ENCODE assay signal across 1 cellular context in genomic region chr11:11207428-11207827, GRCh38.
TF ChIP-seq lines count a peak whose summit lies in the region.

No MANE protein-coding gene starts in this region.

TF ChIP-seq in HCT116, 20 proteins besides CTCF, POLR2A, EP300 and RAD21 (continued from another document):
- no peak for TF ChIP-seq SRF (IDR thresholded peaks at IDR 0.05; ENCODE audit: low read depth)
- no peak for TF ChIP-seq ZFX (IDR thresholded peaks at IDR 0.05)
